Comparison of ENCODE assay signal across 14 cellular contexts in the genomic region with DNA sequence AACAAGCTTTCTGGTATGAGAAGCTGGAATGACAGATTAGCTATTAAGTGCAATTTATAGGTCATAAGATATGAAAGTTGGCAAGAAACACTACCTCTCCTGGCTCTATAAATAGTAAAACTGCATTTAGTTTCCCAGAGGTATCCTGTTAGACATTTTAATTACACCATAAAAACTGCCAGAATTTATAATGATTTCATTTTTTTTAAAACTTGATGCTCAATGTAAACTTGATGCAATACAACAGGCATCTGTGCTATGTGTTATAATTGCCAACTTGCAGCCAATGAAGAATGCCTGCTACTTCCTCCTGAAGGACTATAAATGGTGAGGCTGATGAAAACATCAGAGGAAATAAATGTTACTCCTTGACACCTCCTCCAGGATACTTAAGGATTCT.
DNase-seq lines count a peak whose midpoint lies in the region; FAIRE-seq and TF ChIP-seq lines count a peak whose summit lies in the region.
"Had no signal": no experiment of that assay in that cellular context is flagged by ENCODE, and none has a peak within 500 bp of the region (broad histone marks: within the 10 kb centered on the region; RNA-seq: fewer than 3 reads in every experiment).

No MANE protein-coding gene starts in this region.

- no peaks in the 10 kb centered on the region for H3F3A ChIP-seq in Loucy (ENCODE audit: low read depth)

- FAIRE-seq in endothelial cell of umbilical vein (lab: Jason Lieb, UNC), result no peak

- H4K20me1 ChIP-seq in Loucy (ENCODE audit: insufficient read depth, low read length, poor library complexity, severe bottlenecking) (peaks cover 26% of the 10 kb centered on the region), endothelial cell of umbilical vein (replicated peaks; ENCODE audit: control insufficient read depth, extremely low read depth, insufficient read depth, low read length) (peaks cover 2% of the 10 kb centered on the region)

- H3K4me2 ChIP-seq in Loucy (ENCODE audit: low read depth, low read length, poor library complexity, severe bottlenecking) (peak overlapping the region; percentile 1), endothelial cell of umbilical vein (ENCODE audit: insufficient read depth, low read length) (no peak overlapping the region)

- H3K4me3 Mint-ChIP-seq in nephron, result no peak overlapping the region
- H3K4me3 Mint-ChIP-seq: dendritic cell treated with granulocyte-macrophage colony-stimulating factor and Interleukin-4, amounts not matched to agents 40 ng/mL and 50 ng/mL, for 4 days had no signal

- H3K4me3 ChIP-seq in Loucy (ENCODE audit: low read length, poor library complexity, severe bottlenecking) (no peak overlapping the region), endothelial cell of umbilical vein (replicated peaks in 1 of 3; ENCODE audit: insufficient read depth in 1 of 3, low read depth in 1 of 3, low read length in 3 of 3) (no peak overlapping the region)

- H3K9me2 ChIP-seq in Loucy (replicated peaks; ENCODE audit: low read depth, low read length), result no peaks in the 10 kb centered on the region

- H3K4me1 ChIP-seq in Loucy (ENCODE audit: insufficient read depth, low read length, poor library complexity, severe bottlenecking) (peaks cover 35% of the 10 kb centered on the region), endothelial cell of umbilical vein (ENCODE audit: control insufficient read depth, extremely low read depth, insufficient read depth, low read length) (peaks cover 2% of the 10 kb centered on the region)

- no peaks in the 10 kb centered on the region for H3K27me3 Mint-ChIP-seq in nephron (ENCODE audit: low read depth)
- H3K27me3 Mint-ChIP-seq: dendritic cell treated with granulocyte-macrophage colony-stimulating factor and Interleukin-4, amounts not matched to agents 40 ng/mL and 50 ng/mL, for 4 days had no signal

- dilution Hi-C loops in endothelial cell of umbilical vein (cut with MboI; ENCODE audit: extremely low pct_ligation_motif_present, low sequenced_read_pairs), result no loop called here

- H3K79me2 ChIP-seq in Loucy (ENCODE audit: insufficient read depth, low read length) (peaks cover 87% of the 10 kb centered on the region), endothelial cell of umbilical vein (ENCODE audit: control insufficient read depth, insufficient read depth, low read length) (no peaks in the 10 kb centered on the region)

- H3K27ac ChIP-seq in endothelial cell of umbilical vein (ENCODE audit: insufficient read depth, low read depth, low read length), result no peak overlapping the region

- H3K9me1 ChIP-seq in endothelial cell of umbilical vein (replicated peaks; ENCODE audit: control insufficient read depth, extremely low read depth, insufficient read depth, low read length), result no peaks in the 10 kb centered on the region

- H3K36me3 ChIP-seq in Loucy (ENCODE audit: insufficient read depth, low read length) (0 out of 2 replicates have a peak, but pooled peaks cover under 1% of the 10 kb centered on the region), endothelial cell of umbilical vein (ENCODE audit: control insufficient read depth in 2 of 2, extremely low read depth in 1 of 2, insufficient read depth in 2 of 2, low read length in 2 of 2) (no peaks in the 10 kb centered on the region)

- no peak overlapping the region for H3K9ac ChIP-seq in Loucy (ENCODE audit: low read depth, low read length, poor library complexity, severe bottlenecking)
- no peak overlapping the region for H3K9ac ChIP-seq in endothelial cell of umbilical vein (replicated peaks; ENCODE audit: extremely low read depth, insufficient read depth, low read length)

- BruUV-seq in endothelial cell of umbilical vein (replicated peaks; lab: Mats Ljungman, UMichigan), result no TSS peak

- TF ChIP-seq CTCF in Loucy (conservative IDR thresholded peaks at IDR 0.05; ENCODE audit: low read length) (no peak), endothelial cell of umbilical vein (IDR thresholded peaks at IDR 0.05; ENCODE audit: extremely low read depth in 1 of 2, insufficient read depth in 1 of 2, low read depth in 1 of 2, low read length in 2 of 2) (no peak), nephron (IDR thresholded peaks at IDR 0.05; ENCODE audit: unreplicated experiment in 3 of 3) (no peak)

- H2AFZ ChIP-seq in Loucy (ENCODE audit: low read length), result no peak overlapping the region
- no peak overlapping the region for H2AFZ ChIP-seq in endothelial cell of umbilical vein (ENCODE audit: low read depth, low read length)

- POLR2A ChIA-PET in endothelial cell of umbilical vein (lab: Charles Lee), result interaction anchor here (0.5 kb wide), 1 partner anchor 239 kb away, joined by 10 read pairs; no protein-coding TSS in a partner anchor

- H3K9me3 Mint-ChIP-seq in nephron, result no peaks in the 10 kb centered on the region
- H3K9me3 Mint-ChIP-seq: dendritic cell treated with granulocyte-macrophage colony-stimulating factor and Interleukin-4, amounts not matched to agents 40 ng/mL and 50 ng/mL, for 4 days had no signal

- DNase-seq in EL (peak; percentile 60), endothelial cell of umbilical vein (ENCODE audit: low read depth, low spot score) (peak; percentile 26), NCI-H748 treated with DMSO at 0.1 percent for 48 hours (lab: John Stamatoyannopoulos, UW) (no peak), NCI-H526 treated with DMSO at 0.1 percent for 48 hours (lab: John Stamatoyannopoulos, UW) (no peak), midbrain (lab: John Stamatoyannopoulos, UW) (no peak)
- DNase-seq: activated CD4-positive, CD25-positive, alpha-beta regulatory T cell; C1 segment of cervical spinal cord; erythroblast; hippocampal formation; NCI-H1930; NCI-H82 had no signal

- no peaks in the 10 kb centered on the region for H3K9me3 ChIP-seq in Loucy (ENCODE audit: insufficient read depth, low read depth, low read length)
- H3K9me3 ChIP-seq in endothelial cell of umbilical vein (replicated peaks; ENCODE audit: control insufficient read depth, insufficient read depth, low read length), result no peaks in the 10 kb centered on the region

- no peak for TF ChIP-seq POLR2A in endothelial cell of umbilical vein (IDR thresholded peaks at IDR 0.05; ENCODE audit: low read depth, low read length)

- intact Hi-C loops in endothelial cell of umbilical vein (cut with micrococcal nuclease), result no loop called here

- H3K4me1 Mint-ChIP-seq in nephron, result peaks cover 14% of the 10 kb centered on the region

- CTCF ChIA-PET in endothelial cell of umbilical vein (lab: Charles Lee), result interaction anchor here (1.0 to 1.1 kb wide), 2 partner anchors 28 to 57 kb away, joined by 3 to 5 read pairs; no protein-coding TSS in a partner anchor

- peak overlapping the region in 2 of 3 experiments; percentile 31 to 60 for H3K27ac Mint-ChIP-seq in nephron
- H3K27ac Mint-ChIP-seq: dendritic cell treated with granulocyte-macrophage colony-stimulating factor and Interleukin-4, amounts not matched to agents 40 ng/mL and 50 ng/mL, for 4 days had no signal

- H3K36me3 Mint-ChIP-seq in nephron (ENCODE audit: low read depth), result peaks cover under 1% of the 10 kb centered on the region

- H3K27me3 ChIP-seq in Loucy (ENCODE audit: insufficient read depth, low read length, poor library complexity, severe bottlenecking) (no peaks in the 10 kb centered on the region), endothelial cell of umbilical vein (ENCODE audit: control insufficient read depth in 2 of 2, insufficient read depth in 2 of 2, low read length in 2 of 2) (no peaks in the 10 kb centered on the region)

TF ChIP-seq in endothelial cell of umbilical vein, 7 proteins besides CTCF, POLR2A, EP300 and RAD21:
- TF ChIP-seq POLR2AphosphoS5 (IDR thresholded peaks at IDR 0.05; ENCODE audit: insufficient read depth, low read depth, low read length) (no peak), GATA2 (IDR thresholded peaks at IDR 0.05; ENCODE audit: insufficient read depth, insufficient read length, low read depth, low read length) (no peak), JUN (IDR thresholded peaks at IDR 0.05; ENCODE audit: borderline replicate concordance, insufficient read depth, insufficient read length, low read depth) (no peak), MYC (IDR thresholded peaks at IDR 0.05; ENCODE audit: low read depth, low read length) (no peak), FOS (IDR thresholded peaks at IDR 0.05; ENCODE audit: borderline replicate concordance, insufficient read depth, low read length) (no peak), EZH2 (IDR thresholded peaks at IDR 0.05; ENCODE audit: borderline replicate concordance, low read depth, low read length, severe bottlenecking) (no peak)
- TF ChIP-seq, protein P1, sequence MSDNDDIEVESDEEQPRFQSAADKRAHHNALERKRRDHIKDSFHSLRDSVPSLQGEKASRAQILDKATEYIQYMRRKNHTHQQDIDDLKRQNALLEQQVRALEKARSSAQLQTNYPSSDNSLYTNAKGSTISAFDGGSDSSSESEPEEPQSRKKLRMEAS (IDR thresholded peaks at IDR 0.05; ENCODE audit: insufficient read depth, insufficient read length), result no peak

Comparison
In these comparisons a context has a peak if more than half of its experiments do, and no peak if none do; other contexts are left out.
1. DNase-seq: peak in EL (single experiment) and endothelial cell of umbilical vein (single experiment); none in NCI-H748 treated with DMSO at 0.1 percent for 48 hours (single experiment), NCI-H526 treated with DMSO at 0.1 percent for 48 hours (single experiment) and midbrain (single experiment).